Comparison of ENCODE assay signal across 10 cellular contexts in genomic region chr3:101825904-101826445, GRCh38. TPM values are rescaled to one million over a fixed set of nuclear protein-coding genes. Genes with fewer than 3 reads are reported as not detected.
A peak's percentile ranks its signal among the peaks of the same experiment; 100 is the strongest.
DNase-seq lines count a peak whose midpoint lies in the region; ATAC-seq, FAIRE-seq and TF ChIP-seq lines count a peak whose summit lies in the region.
"Had no signal": no experiment of that assay in that cellular context is flagged by ENCODE, and none has a peak within 500 bp of the region (broad histone marks: within the 10 kb centered on the region; RNA-seq: fewer than 3 reads in every experiment).

No MANE protein-coding gene starts in this region.

- POLR2A ChIA-PET in SK-N-SH (lab: Yijun Ruan, JAX) = no interaction called here

- DNase-seq in GM18507 (ENCODE audit: extremely low spot score, insufficient read length, low read depth) (no peak), SK-N-SH (no peak), SK-N-DZ (ENCODE audit: low spot score) (no peak), Ammon's horn (ENCODE audit: low spot score) (no peak), LoVo (ENCODE audit: low spot score) (no peak), kidney (no peak)
- DNase-seq: central memory CD4-positive, alpha-beta T cell; MV-4-11 had no signal

- TF ChIP-seq RAD21 in SK-N-SH (IDR thresholded peaks at IDR 0.05; ENCODE audit: low read length) = no peak

- H3F3A ChIP-seq in SK-N-SH (replicated peaks; ENCODE audit: insufficient read depth) = peaks cover 17% of the 10 kb centered on the region

- peak; percentile 31 for ATAC-seq in esophagus mucosa

- no peaks in the 10 kb centered on the region for H3K9me2 ChIP-seq in SK-N-SH

- H3K36me3 ChIP-seq in SK-N-SH (replicated peaks in 1 of 2; ENCODE audit: control insufficient read depth in 1 of 2, insufficient read depth in 2 of 2, low read length in 1 of 2) (peaks cover 9 to 13% of the 10 kb centered on the region in 2 experiments), kidney (ENCODE audit: control insufficient read depth in 1 of 2, insufficient read depth in 2 of 2, low read length in 2 of 2) (no peaks in the 10 kb centered on the region)

- no peak for TF ChIP-seq CTCF in SK-N-SH (IDR thresholded peaks at IDR 0.05)
- TF ChIP-seq CTCF in kidney (IDR thresholded peaks at IDR 0.05; ENCODE audit: borderline replicate concordance, extremely low read depth, insufficient read depth) = no peak

- no peak overlapping the region for H3K9ac ChIP-seq in SK-N-SH
- H3K9ac ChIP-seq in kidney (ENCODE audit: low read length in 2 of 2) = no peak overlapping the region

- intact Hi-C loops in kidney (cut with DNase I) = no loop called here

- no peak for TF ChIP-seq EP300 in SK-N-SH (IDR thresholded peaks at IDR 0.05; ENCODE audit: borderline replicate concordance in 1 of 2, low read depth in 1 of 2, low read length in 1 of 2)

- H3K9me3 ChIP-seq in SK-N-SH (no peaks in the 10 kb centered on the region), kidney (ENCODE audit: control insufficient read depth in 1 of 2, low read length in 2 of 2) (no peaks in the 10 kb centered on the region)

- peaks cover 11% of the 10 kb centered on the region; the same call in 1 of the 2 replicates for H3K79me2 ChIP-seq in SK-N-SH (ENCODE audit: insufficient read depth)

- peak; percentile 55 for FAIRE-seq in GM18507 (lab: Jason Lieb, UNC)
- no peak for FAIRE-seq in kidney (lab: Jason Lieb, UNC)

- H4K20me1 ChIP-seq in SK-N-SH (ENCODE audit: insufficient read depth) = no peaks in the 10 kb centered on the region

- H3K4me2 ChIP-seq in SK-N-SH = no peak overlapping the region

- H3K4me1 ChIP-seq in SK-N-SH (ENCODE audit: control insufficient read depth in 1 of 2, insufficient read depth in 2 of 2, low read depth in 1 of 2, low read length in 1 of 2) (peaks cover 6 to 16% of the 10 kb centered on the region in 2 experiments), kidney (ENCODE audit: control insufficient read depth in 1 of 2, insufficient read depth in 1 of 2, low read depth in 1 of 2, low read length in 2 of 2) (peaks cover 6 to 14% of the 10 kb centered on the region in 2 donors)

- H2AFZ ChIP-seq in SK-N-SH (ENCODE audit: low read depth) = no peak overlapping the region

- 72% methylated on average over 2 of the region's 2 CpGs for WGBS in SK-N-SH (ENCODE audit: low lambda C conversion rate)

- H3K4me3 ChIP-seq in SK-N-SH (ENCODE audit: low read depth in 2 of 2, low read length in 1 of 2) (no peak overlapping the region), skin epidermis (no peak overlapping the region), kidney (ENCODE audit: low read length in 2 of 2) (no peak overlapping the region)

- peak overlapping the region; percentile 40 to 88 for H3K27ac ChIP-seq in SK-N-SH (ENCODE audit: low read depth in 2 of 2, low read length in 1 of 2)
- peak overlapping the region in 17 of 21 experiments; percentile 9 to 97 (median 86) for H3K27ac ChIP-seq in skin epidermis
- no peak overlapping the region for H3K27ac ChIP-seq in kidney (ENCODE audit: low read depth in 2 of 2, low read length in 2 of 2)

- CTCF ChIA-PET in SK-N-SH (lab: Yijun Ruan, JAX) = interaction anchor here (1.1 to 1.3 kb wide), 2 partner anchors 23 to 403 kb away, joined by 3 to 4 read pairs; no protein-coding TSS in a partner anchor

- H3K27me3 ChIP-seq in SK-N-SH (ENCODE audit: insufficient read depth) = no peaks in the 10 kb centered on the region

TF ChIP-seq in SK-N-SH, 30 proteins besides CTCF, POLR2A, EP300 and RAD21:
- no peak for TF ChIP-seq YY1 (IDR thresholded peaks at IDR 0.05; ENCODE audit: low read depth)
- peak; percentile 20; the same call in 1 of the 2 replicates for TF ChIP-seq PBX3 (IDR thresholded peaks at IDR 0.05)
- no peak for TF ChIP-seq RFX5 (IDR thresholded peaks at IDR 0.05; ENCODE audit: low read length)

RNA-seq across cellular contexts. Expression of gene NFKBIZ, which starts 23.3 kb away (rescaled TPM):
- 59.9 and 70.9 TPM in 2 replicates for polyA plus RNA-seq in SK-N-SH (2012; rRNA removed)
- 28.0 and 28.4 TPM in 2 replicates for polyA plus RNA-seq in SK-N-SH (2012; cell fraction: cytosol; rRNA removed)
- polyA plus RNA-seq in SK-N-SH (2012; cell fraction: nucleus; rRNA removed) = 221 and 343 TPM in 2 replicates
- total RNA-seq in esophagus mucosa = 56.3 TPM
- 0.86 and 1.9 TPM in 2 replicates for polyA plus RNA-seq in SK-N-DZ (2014; cell fraction: cytosol; rRNA removed)
- polyA plus RNA-seq in SK-N-DZ (2014; cell fraction: nucleus; rRNA removed) = 2.1 and 7.6 TPM in 2 replicates
- 196 TPM for total RNA-seq in kidney
- 6.7 TPM for polyA plus RNA-seq in kidney (ENCODE audit: insufficient read depth, low read depth, low replicate concordance)

RNA-seq across cellular contexts. Expression of gene NXPE3, which starts 47.0 kb away (rescaled TPM):
- 21.3 and 25.1 TPM in 2 replicates for polyA plus RNA-seq in SK-N-SH (2012; rRNA removed)
- polyA plus RNA-seq in SK-N-SH (2012; cell fraction: cytosol; rRNA removed) = 20.0 and 23.3 TPM in 2 replicates
- 14.5 and 18.3 TPM in 2 replicates for polyA plus RNA-seq in SK-N-SH (2012; cell fraction: nucleus; rRNA removed)
- 1.8 TPM for total RNA-seq in esophagus mucosa
- 7.9 and 8.4 TPM in 2 replicates for polyA plus RNA-seq in SK-N-DZ (2014; cell fraction: cytosol; rRNA removed)
- polyA plus RNA-seq in SK-N-DZ (2014; cell fraction: nucleus; rRNA removed) = 2.4 and 5.0 TPM in 2 replicates
- 13.3 TPM for total RNA-seq in kidney
- polyA plus RNA-seq in kidney (ENCODE audit: insufficient read depth, low read depth, low replicate concordance) = 4.9 TPM

Comparison
In these comparisons a context has a peak if more than half of its experiments do, and no peak if none do; other contexts are left out.
1. H3K27ac ChIP-seq: peak in SK-N-SH (2 of 2) and skin epidermis (17 of 21); none in kidney (0 of 2).